In genomic region chr7:130242198-130243014, GRCh38 we compare ENCODE assay signal across 7 cellular contexts. TPM values are rescaled to one million over a fixed set of nuclear protein-coding genes. Genes with fewer than 3 reads are reported as not detected.
A peak's percentile ranks its signal among the peaks of the same experiment; 100 is the strongest.
DNase-seq lines count a peak whose midpoint lies in the region; ATAC-seq and TF ChIP-seq lines count a peak whose summit lies in the region.

No MANE protein-coding gene starts in this region.

- H3K9me3 ChIP-seq in SJSA1 (replicated peaks) = 0 out of 2 replicates have a peak, but pooled peaks cover 2% of the 10 kb centered on the region
- peaks cover 0 to 5% (median 0%) of the 10 kb centered on the region in 12 donors for H3K9me3 ChIP-seq in heart left ventricle
- no peaks in the 10 kb centered on the region for H3K9me3 ChIP-seq in gastrocnemius medialis

- peaks cover 8% of the 10 kb centered on the region; the same call in 1 of the 2 replicates for H3K4me1 ChIP-seq in SJSA1 (replicated peaks)
- peaks cover 0 to 11% (median 0%) of the 10 kb centered on the region in 12 donors for H3K4me1 ChIP-seq in heart left ventricle
- H3K4me1 ChIP-seq in gastrocnemius medialis = no peaks in the 10 kb centered on the region

- no peaks in the 10 kb centered on the region for H3K27me3 ChIP-seq in SJSA1 (replicated peaks)
- no peaks in the 10 kb centered on the region for H3K27me3 ChIP-seq in heart left ventricle
- no peaks in the 10 kb centered on the region for H3K27me3 ChIP-seq in gastrocnemius medialis

- intact Hi-C loops in heart left ventricle (cut with DNase I) (loop anchor here in 9 of 10 donors (1.0 to 10.0 kb wide), 7 partner anchors 242 to 592 kb away; no protein-coding TSS in a partner anchor), gastrocnemius medialis (cut with DNase I; ENCODE audit: low total_unique reads) (loop anchor here (1.0 to 2.0 kb wide), 2 partner anchors 480 to 590 kb away; no protein-coding TSS in a partner anchor)

- TF ChIP-seq POLR2A in heart left ventricle (IDR thresholded peaks at IDR 0.05) (no peak), gastrocnemius medialis (IDR thresholded peaks at IDR 0.05) (no peak)

- H3K27ac ChIP-seq in SJSA1 = no peak overlapping the region
- H3K27ac ChIP-seq in heart left ventricle = no peak overlapping the region
- H3K27ac ChIP-seq in gastrocnemius medialis = no peak overlapping the region

- H3K36me3 ChIP-seq in SJSA1 (no peaks in the 10 kb centered on the region), heart left ventricle (no peaks in the 10 kb centered on the region), gastrocnemius medialis (no peaks in the 10 kb centered on the region)

- ATAC-seq in heart left ventricle (peak in 3 of 4 donors; percentile 77 to 85 (median 80)), gastrocnemius medialis (no peak), HG02759 (IDR thresholded peaks at IDR 0.05; ENCODE audit: unreplicated experiment) (no peak)

- DNase-seq in GM12865 (ENCODE audit: low read depth) (peak; percentile 54), HUDEP-2 (lab: John Stamatoyannopoulos, UW; ENCODE audit: unreplicated experiment in 76 of 76) (peak in 51 of 76 experiments; percentile 3 to 74 (median 21)), SJSA1 (ENCODE audit: low read depth in 1 of 2, low spot score in 2 of 2) (peak; percentile 53 to 65), heart left ventricle (peak; percentile 44 to 71 (median 51)), gastrocnemius medialis (peak; percentile 3 to 33)
- peak; percentile 70 for DNase-seq in activated naive CD4-positive, alpha-beta T cell treated with anti-CD3 and anti-CD28 coated beads, Interleukin-2, amount 50 U/mL, for 16 hours

- no peak overlapping the region for H3K4me3 ChIP-seq in GM12865 (ENCODE audit: low read depth, low read length)
- no peak overlapping the region for H3K4me3 ChIP-seq in SJSA1
- H3K4me3 ChIP-seq in heart left ventricle = no peak overlapping the region
- H3K4me3 ChIP-seq in gastrocnemius medialis = no peak overlapping the region

- in situ Hi-C loops in gastrocnemius medialis (cut with MboI; ENCODE audit: low sequenced_read_pairs in 4 of 4) = loop anchor here in 3 of 4 donors (25.0 kb wide), 2 partner anchors 470 to 520 kb away; no protein-coding TSS in a partner anchor

- WGBS in heart left ventricle, 4 donors = 30 to 37% (median 35%) methylated on average over 5 of the region's 5 CpGs

- TF ChIP-seq CTCF in GM12865 (IDR thresholded peaks at IDR 0.05; ENCODE audit: insufficient read depth, low read depth, low read length, missing control alignments) (peak; percentile 90), heart left ventricle (IDR thresholded peaks at IDR 0.05) (peak; percentile 66 to 89 (median 75)), gastrocnemius medialis (IDR thresholded peaks at IDR 0.05 in 4 of 5, conservative IDR thresholded peaks at IDR 0.05 in 1 of 5) (peak; percentile 60 to 80 (median 68))

RNA-seq across cellular contexts. Expression of gene CPA2, which starts 24.3 kb away (rescaled TPM):
- not detected in 2 replicates for total RNA-seq in SJSA1 (2014; rRNA removed; shearing (Covaris generic))
- 1 to 10 TPM in 1 of 9 donors, under 1 TPM in 3, not detected in 5; 0.76 to 1.1 (median 0.82) TPM for total RNA-seq in heart left ventricle
- under 1 TPM in 1 of 2 donors, not detected in 1; 0.17 TPM for polyA plus RNA-seq in heart left ventricle
- not detected for total RNA-seq in gastrocnemius medialis

RNA-seq across cellular contexts. Expression of gene SSMEM1, which starts 34.7 kb away (rescaled TPM):
- not detected in 2 replicates for total RNA-seq in SJSA1 (2014; rRNA removed; shearing (Covaris generic))
- total RNA-seq in heart left ventricle = not detected
- not detected for polyA plus RNA-seq in heart left ventricle
- total RNA-seq in gastrocnemius medialis = not detected

RNA-seq across cellular contexts. Expression of gene TMEM209, which starts 37.2 kb away (rescaled TPM):
- total RNA-seq in SJSA1 (2014; rRNA removed; shearing (Covaris generic)) = 15.6 and 24.6 TPM in 2 replicates
- 10 to 100 TPM in 5 of 9 donors, 1 to 10 TPM in 4; 7.3 to 15.0 (median 10.1) TPM for total RNA-seq in heart left ventricle
- 1 to 10 TPM; 4.4 to 8.4 TPM for polyA plus RNA-seq in heart left ventricle
- total RNA-seq in gastrocnemius medialis = 10 to 100 TPM in 2 of 4 donors, 1 to 10 TPM in 2; 5.4 to 14.0 (median 9.9) TPM

RNA-seq across cellular contexts. Expression of gene CPA4, which starts 50.6 kb away (rescaled TPM):
- 12.0 and 14.7 TPM in 2 replicates for total RNA-seq in SJSA1 (2014; rRNA removed; shearing (Covaris generic))
- 10 to 100 TPM in 1 of 9 donors, under 1 TPM in 2, not detected in 6; 0.21 to 22.2 (median 0.33) TPM for total RNA-seq in heart left ventricle
- under 1 TPM in 1 of 2 donors, not detected in 1; 0.06 TPM for polyA plus RNA-seq in heart left ventricle
- total RNA-seq in gastrocnemius medialis = not detected

Comparison
In these comparisons a context has a peak if more than half of its experiments do, and no peak if none do; other contexts are left out.
1. DNase-seq: peak in every context shown above with its lines; median percentile 70 in activated naive CD4-positive, alpha-beta T cell treated with anti-CD3 and anti-CD28 coated beads, Interleukin-2, amount 50 U/mL, for 16 hours; 59 in SJSA1; 54 in GM12865; 51 in heart left ventricle; 21 in HUDEP-2; 18 in gastrocnemius medialis.
2. ATAC-seq: peak in heart left ventricle (3 of 4); none in gastrocnemius medialis (0 of 2) and HG02759 (single experiment).
3. Peak in every context shown above with its lines, with median percentiles within 50 percentile points of each other: CTCF ChIP-seq.